ENCODE assay signal across 12 cellular contexts in genomic region chrX:50814701-50815476, GRCh38. TPM values are rescaled to one million over a fixed set of nuclear protein-coding genes. Genes with fewer than 3 reads are reported as not detected.
DNase-seq lines count a peak whose midpoint lies in the region; ATAC-seq and TF ChIP-seq lines count a peak whose summit lies in the region.
"Had no signal": no experiment of that assay in that cellular context is flagged by ENCODE, and none has a peak within 500 bp of the region (broad histone marks: within the 10 kb centered on the region; RNA-seq: fewer than 3 reads in every experiment).

No MANE protein-coding gene starts in this region.

- intact Hi-C loops in left ventricle myocardium superior (cut with micrococcal nuclease): loop anchor here (10.0 kb wide), 1 partner anchor 70 kb away; no protein-coding TSS in a partner anchor

- H3K4me3 ChIP-seq in AG10803 (ENCODE audit: low read length) (peak overlapping the region; percentile 69), osteoblast (ENCODE audit: insufficient read depth, low read length) (peak overlapping the region; percentile 74)

- TF ChIP-seq CTCF in AG10803 (conservative IDR thresholded peaks at IDR 0.05; ENCODE audit: low read length): no peak
- TF ChIP-seq CTCF in osteoblast (IDR thresholded peaks at IDR 0.05; ENCODE audit: extremely low read depth, low read depth, low read length): no peak

- no peaks in the 10 kb centered on the region for H3K9me3 ChIP-seq in osteoblast (ENCODE audit: low read depth, low read length)
- H3K9me3 ChIP-seq: prostate gland, thyroid gland had no signal

- no peak overlapping the region for H3K27ac ChIP-seq in osteoblast (ENCODE audit: low read depth, low read length)
- H3K27ac ChIP-seq: thyroid gland had no signal

- peak overlapping the region; percentile 79 for H3K4me2 ChIP-seq in osteoblast (ENCODE audit: insufficient read depth, low read length)

- H2AFZ ChIP-seq in osteoblast (ENCODE audit: low read length): peak overlapping the region; percentile 90

- no peaks in the 10 kb centered on the region for H3K36me3 ChIP-seq in osteoblast (ENCODE audit: insufficient read depth, low read length)
- H3K36me3 ChIP-seq: prostate gland, thyroid gland had no signal

- ATAC-seq in left ventricle myocardium superior: peak; percentile 7
- ATAC-seq in HG02610 (IDR thresholded peaks at IDR 0.05; ENCODE audit: unreplicated experiment): no peak
- no peak for ATAC-seq in HG03342 (IDR thresholded peaks at IDR 0.05; ENCODE audit: unreplicated experiment)
- no peak for ATAC-seq in HG02885 (IDR thresholded peaks at IDR 0.05; ENCODE audit: poor library complexity, unreplicated experiment)
- no peak for ATAC-seq in GM21528 (IDR thresholded peaks at IDR 0.05; ENCODE audit: low FRiP score, unreplicated experiment)

- H3K79me2 ChIP-seq in osteoblast (ENCODE audit: insufficient read depth, low read length): no peaks in the 10 kb centered on the region

- no peaks in the 10 kb centered on the region for H3K27me3 ChIP-seq in osteoblast (ENCODE audit: insufficient read depth, low read length)
- H3K27me3 ChIP-seq: thyroid gland had no signal

- H3K4me1 ChIP-seq in osteoblast (ENCODE audit: insufficient read depth, low read length): no peaks in the 10 kb centered on the region
- H3K4me1 ChIP-seq: prostate gland, thyroid gland had no signal

- DNase-seq in AG10803 (ENCODE audit: low read depth) (peak; percentile 20), amygdala (lab: John Stamatoyannopoulos, UW) (peak in 51 of 56 donors; percentile 1 to 80 (median 48)), left ventricle myocardium superior (peak; percentile 15), osteoblast (ENCODE audit: insufficient read length, low spot score, missing footprints) (no peak)
- DNase-seq: activated CD4-positive, CD25-positive, alpha-beta regulatory T cell treated with anti-CD3 and anti-CD28 coated beads, Interleukin-2, amount 50 U/mL, for 72 hours; CD4-positive, alpha-beta T cell had no signal

- H4K20me1 ChIP-seq in osteoblast (ENCODE audit: insufficient read depth, low read length): peaks cover 6% of the 10 kb centered on the region

RNA-seq across cellular contexts. Expression of gene SHROOM4, which starts 0.9 kb away (rescaled TPM):
- total RNA-seq in left ventricle myocardium superior: 8.9 TPM
- 1.8 and 2.2 TPM in 2 replicates for total RNA-seq in osteoblast
- total RNA-seq: CD4-positive, alpha-beta T cell had no signal
